Comparison of ENCODE assay signal across 1 cellular context in genomic region chr10:16520900-16521299, GRCh38.
A peak's percentile ranks its signal among the peaks of the same experiment; 100 is the strongest.
TF ChIP-seq lines count a peak whose summit lies in the region.

No MANE protein-coding gene starts in this region.

TF ChIP-seq in HEK293, 187 proteins besides CTCF, POLR2A, EP300 and RAD21 (continued from another document):
- TF ChIP-seq ZBTB44 (tag by site-specific recombination; IDR thresholded peaks at IDR 0.05): no peak
- no peak for TF ChIP-seq ZNF473 (tag by site-specific recombination; IDR thresholded peaks at IDR 0.05)
- TF ChIP-seq GLIS1 (tag by site-specific recombination; IDR thresholded peaks at IDR 0.05): peak; percentile 83
